11 cellular contexts compared by ENCODE assay signal in genomic region chr10:60975716-60976115, GRCh38. TPM values are rescaled to one million over a fixed set of nuclear protein-coding genes. Genes with fewer than 3 reads are reported as not detected.
"Had no signal": no experiment of that assay in that cellular context is flagged by ENCODE, and none has a peak within 500 bp of the region (broad histone marks: within the 10 kb centered on the region; RNA-seq: fewer than 3 reads in every experiment).

No MANE protein-coding gene starts in this region.

- H3K4me3 ChIP-seq: thoracic aorta had no signal

- ATAC-seq: left ventricle myocardium superior; sciatic nerve; stimulated activated naive CD8-positive, alpha-beta T cell treated with anti-CD3 and anti-CD28 coated beads, Interleukin-15, Interleukin-2, amounts not matched to agents 100 U/mL and 50 U/mL, for 24 hours had no signal

- H3K36me3 ChIP-seq: thoracic aorta had no signal

- DNase-seq: activated CD4-positive, alpha-beta memory T cell treated with anti-CD3 and anti-CD28 coated beads, Interleukin-2, amount 10 ng/mL, durations not matched to agents 7 days and 5 days; activated naive CD8-positive, alpha-beta T cell treated with anti-CD3 and anti-CD28 coated beads, Interleukin-2, amount 10 ng/mL, durations not matched to agents 7 days and 5 days; activated T-cell treated with anti-CD3 and anti-CD28 coated beads, Interleukin-2, amount 50 U/mL, for 72 hours; aorta; hippocampal formation; left ventricle myocardium superior; mesenchymal stem cell; stimulated activated naive CD8-positive, alpha-beta T cell treated with anti-CD3 and anti-CD28 coated beads, Interleukin-15, Interleukin-2, amounts not matched to agents 100 U/mL and 50 U/mL, for 24 hours had no signal

- H3K9me3 ChIP-seq: thoracic aorta had no signal

- H3K27ac ChIP-seq: thoracic aorta had no signal

RNA-seq across cellular contexts. Expression of gene RHOBTB1, which starts 31.7 kb away (rescaled TPM):
- total RNA-seq: activated naive CD8-positive, alpha-beta T cell treated with anti-CD3 and anti-CD28 coated beads, Interleukin-2, amount 10 ng/mL, durations not matched to agents 7 days and 5 days; T-helper 2 cell treated with Interferon-gamma antibody and Interleukin-4, amounts not matched to agents 100 ng/mL and 5 ng/mL, for 36 hours had no signal
